In the genomic region with DNA sequence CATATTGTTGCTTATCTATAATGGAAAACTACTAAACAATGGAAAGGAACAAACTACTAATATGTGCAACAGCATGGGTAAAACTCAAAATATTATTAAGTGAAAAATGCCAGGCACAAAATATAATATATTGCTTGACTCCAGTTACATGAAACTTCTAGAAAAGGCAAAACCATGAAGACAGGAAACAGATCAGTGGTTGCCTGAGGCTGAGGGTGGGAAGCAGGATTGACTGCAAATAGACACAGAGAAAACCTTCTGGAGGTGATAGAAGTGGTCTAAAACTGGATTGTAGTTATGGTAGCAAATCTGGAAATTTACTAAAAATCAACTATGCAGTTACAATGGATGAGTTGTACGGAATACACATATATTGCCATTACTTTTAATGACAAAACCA, we compare ENCODE assay signal across 20 cellular contexts. TPM values are rescaled to one million over a fixed set of nuclear protein-coding genes. Genes with fewer than 3 reads are reported as not detected.
DNase-seq lines count a peak whose midpoint lies in the region; ATAC-seq and TF ChIP-seq lines count a peak whose summit lies in the region.
"Had no signal": no experiment of that assay in that cellular context is flagged by ENCODE, and none has a peak within 500 bp of the region (broad histone marks: within the 10 kb centered on the region; RNA-seq: fewer than 3 reads in every experiment).

No MANE protein-coding gene starts in this region.

- no peaks in the 10 kb centered on the region for H4K20me1 ChIP-seq in mammary epithelial cell (ENCODE audit: insufficient read depth, low read length)
- H4K20me1 ChIP-seq in smooth muscle cell (ENCODE audit: low read depth) = no peaks in the 10 kb centered on the region

- TF ChIP-seq CTCF in mammary epithelial cell (conservative IDR thresholded peaks at IDR 0.05 in 1 of 2, IDR thresholded peaks at IDR 0.05 in 1 of 2; ENCODE audit: extremely low read depth in 1 of 2, insufficient read depth in 1 of 2, low read depth in 1 of 2, low read length in 2 of 2) (no peak), MCF 10A (IDR thresholded peaks at IDR 0.05; ENCODE audit: unreplicated experiment) (no peak), smooth muscle cell (IDR thresholded peaks at IDR 0.05; ENCODE audit: borderline replicate concordance, insufficient read depth, poor library complexity, severe bottlenecking) (no peak)

- ATAC-seq in HG03378 (IDR thresholded peaks at IDR 0.05; ENCODE audit: unreplicated experiment) (no peak), GM18861 (IDR thresholded peaks at IDR 0.05; ENCODE audit: unreplicated experiment) (no peak)
- ATAC-seq: HCT116, HepG2 had no signal

- no TSS peak for BruUV-seq in mammary epithelial cell (replicated peaks; lab: Mats Ljungman, UMichigan)
- BruUV-seq in MCF 10A (replicated peaks; lab: Mats Ljungman, UMichigan) = no TSS peak

- no peak overlapping the region for H3K27ac Mint-ChIP-seq in MCF 10A (ENCODE audit: low read depth, unreplicated experiment)
- H3K27ac Mint-ChIP-seq: CD4-positive, CD25-positive, alpha-beta regulatory T cell; CD8-positive, alpha-beta memory T cell; HFFc6 had no signal

- H3K4me2 ChIP-seq in mammary epithelial cell (ENCODE audit: insufficient read depth, low read depth, low read length) (peak overlapping the region; percentile 37), smooth muscle cell (peak overlapping the region; percentile 12)

- CTCF ChIA-PET in mammary epithelial cell (lab: Charles Lee; ENCODE audit: low non-redundant PET) = no interaction called here
- CTCF ChIA-PET in MCF 10A (lab: Yijun Ruan, JAX) = interaction anchor here (0.6 to 1.5 kb wide), 5 partner anchors 14 to 270 kb away, joined by 3 to 7 read pairs (median 3); no protein-coding TSS in a partner anchor

- H3K27me3 ChIP-seq in mammary epithelial cell (ENCODE audit: insufficient read depth, low read length) (no peaks in the 10 kb centered on the region), smooth muscle cell (ENCODE audit: low read depth) (no peaks in the 10 kb centered on the region)
- H3K27me3 ChIP-seq: BE2C had no signal

- no peaks in the 10 kb centered on the region for H3K27me3 Mint-ChIP-seq in MCF 10A (ENCODE audit: insufficient read depth, unreplicated experiment)
- H3K27me3 Mint-ChIP-seq: CD4-positive, CD25-positive, alpha-beta regulatory T cell had no signal

- H3K9ac ChIP-seq in mammary epithelial cell (ENCODE audit: insufficient read depth, low read length) (no peak overlapping the region), SK-N-MC (ENCODE audit: insufficient read length) (no peak overlapping the region), smooth muscle cell (ENCODE audit: low read depth) (no peak overlapping the region)

- peak overlapping the region; percentile 18 for H3K27ac ChIP-seq in mammary epithelial cell (ENCODE audit: insufficient read depth, low read depth, low read length)
- H3K27ac ChIP-seq in SK-N-MC = peak overlapping the region; percentile 58
- peak overlapping the region; percentile 92 for H3K27ac ChIP-seq in smooth muscle cell (ENCODE audit: low read depth)

- no peaks in the 10 kb centered on the region for H3K36me3 Mint-ChIP-seq in MCF 10A (ENCODE audit: insufficient read depth, unreplicated experiment)
- H3K36me3 Mint-ChIP-seq: CD4-positive, CD25-positive, alpha-beta regulatory T cell; CD8-positive, alpha-beta memory T cell had no signal

- peaks cover 23% of the 10 kb centered on the region for H3F3A ChIP-seq in smooth muscle cell (ENCODE audit: low read depth)

- H3K79me2 ChIP-seq in mammary epithelial cell (ENCODE audit: insufficient read depth, low read length) = no peaks in the 10 kb centered on the region
- H3K79me2 ChIP-seq in smooth muscle cell (ENCODE audit: low read depth) = peaks cover 12% of the 10 kb centered on the region

- POLR2A ChIA-PET in MCF 10A (lab: Yijun Ruan, JAX) = interaction anchor here (1.4 kb wide), 1 partner anchor 252 kb away, joined by 3 read pairs; no protein-coding TSS in a partner anchor

- 87% methylated on average over 1 of the region's 1 CpG for WGBS in mammary epithelial cell (ENCODE audit: low coverage, missing lambda C conversion rate)
- 94% methylated on average over 1 of the region's 1 CpG for WGBS in smooth muscle cell (ENCODE audit: low lambda C conversion rate)

- intact Hi-C loops in mammary epithelial cell (cut with micrococcal nuclease) (no loop called here), MCF 10A (cut with micrococcal nuclease) (no loop called here)

- H2AFZ ChIP-seq in mammary epithelial cell (ENCODE audit: low read depth, low read length) = no peak overlapping the region
- H2AFZ ChIP-seq in smooth muscle cell (ENCODE audit: low read depth) = no peak overlapping the region

- peaks cover 7% of the 10 kb centered on the region for H3K9me3 Mint-ChIP-seq in MCF 10A (ENCODE audit: unreplicated experiment)
- H3K9me3 Mint-ChIP-seq: CD8-positive, alpha-beta memory T cell; HFFc6 had no signal

- H3K4me1 ChIP-seq in mammary epithelial cell (ENCODE audit: insufficient read depth, low read length) = peaks cover 35% of the 10 kb centered on the region
- H3K4me1 ChIP-seq in smooth muscle cell (ENCODE audit: low read depth) = peaks cover 25% of the 10 kb centered on the region
- H3K4me1 ChIP-seq: BE2C had no signal

- no peak for DNase-seq in mammary epithelial cell
- DNase-seq in MCF 10A (ENCODE audit: unreplicated experiment) = no peak
- DNase-seq in SK-N-MC (ENCODE audit: low read depth, low spot score) = peak; percentile 60
- DNase-seq in smooth muscle cell (lab: John Stamatoyannopoulos, UW; ENCODE audit: unreplicated experiment) = no peak
- DNase-seq: ACHN; BE2C; C1 segment of cervical spinal cord; CD4-positive, CD25-positive, alpha-beta regulatory T cell; CD8-positive, alpha-beta memory T cell; COR-L47; DMS 273 treated with DMSO at 0.1 percent for 48 hours; DMS53; GOT3; H7; HFFc6 had no signal

- H3K4me3 ChIP-seq in mammary epithelial cell (replicated peaks in 1 of 3; ENCODE audit: insufficient read depth in 1 of 3, low read depth in 2 of 3, low read length in 3 of 3) = no peak overlapping the region
- no peak overlapping the region for H3K4me3 ChIP-seq in SK-N-MC
- H3K4me3 ChIP-seq in smooth muscle cell = no peak overlapping the region

- H3K9me3 ChIP-seq in mammary epithelial cell (replicated peaks; ENCODE audit: insufficient read depth, low read length) = no peaks in the 10 kb centered on the region
- H3K9me3 ChIP-seq in SK-N-MC (ENCODE audit: low read depth, low read length) = no peaks in the 10 kb centered on the region
- no peaks in the 10 kb centered on the region for H3K9me3 ChIP-seq in smooth muscle cell (replicated peaks; ENCODE audit: low read depth)
- H3K9me3 ChIP-seq: BE2C had no signal

- H3K36me3 ChIP-seq in mammary epithelial cell (ENCODE audit: insufficient read depth, low read length) (no peaks in the 10 kb centered on the region), SK-N-MC (ENCODE audit: insufficient read depth, low read length) (no peaks in the 10 kb centered on the region), smooth muscle cell (ENCODE audit: low read depth) (no peaks in the 10 kb centered on the region)
- H3K36me3 ChIP-seq: BE2C had no signal

- H3K4me1 Mint-ChIP-seq in MCF 10A (ENCODE audit: insufficient read depth, unreplicated experiment) = peaks cover 25% of the 10 kb centered on the region

- in situ Hi-C loops in mammary epithelial cell (cut with MboI; ENCODE audit: low sequenced_read_pairs in 2 of 2) = no loop called here

- no peak overlapping the region for H3K4me3 Mint-ChIP-seq in MCF 10A (ENCODE audit: unreplicated experiment)
- H3K4me3 Mint-ChIP-seq: CD4-positive, CD25-positive, alpha-beta regulatory T cell; CD8-positive, alpha-beta memory T cell; HFFc6 had no signal

- dilution Hi-C loops in mammary epithelial cell (cut with HindIII; ENCODE audit: low sequenced_read_pairs) = no loop called here

RNA-seq across cellular contexts. Expression of a gene that starts 29.5 kb away (rescaled TPM):
- 1 to 10 TPM; 5.8 to 6.4 TPM for total RNA-seq in mammary epithelial cell
- 3.6 TPM for polyA plus RNA-seq in mammary epithelial cell
- polyA minus RNA-seq in mammary epithelial cell = 6.0 TPM
- 0.83 and 2.8 TPM in 2 replicates for total RNA-seq in MCF 10A (2022)
- total RNA-seq in smooth muscle cell = 3.3 and 10.0 TPM in 2 replicates
- polyA plus RNA-seq in smooth muscle cell = 3.2 and 4.4 TPM in 2 replicates
- total RNA-seq: A172; CD4-positive, CD25-positive, alpha-beta regulatory T cell had no signal
- polyA plus RNA-seq: CD4-positive, CD25-positive, alpha-beta regulatory T cell had no signal

Comparison
In these comparisons a context has a peak if more than half of its experiments do, and no peak if none do; other contexts are left out.
1. H3K27ac ChIP-seq: peak in every context shown above with its lines; median percentile 92 in smooth muscle cell; 58 in SK-N-MC; 18 in mammary epithelial cell.